ENCODE assay signal across 9 cellular contexts in genomic region chr3:106299300-106300098, GRCh38.
DNase-seq lines count a peak whose midpoint lies in the region; ATAC-seq and TF ChIP-seq lines count a peak whose summit lies in the region.
"Had no signal": no experiment of that assay in that cellular context is flagged by ENCODE, and none has a peak within 500 bp of the region (broad histone marks: within the 10 kb centered on the region; RNA-seq: fewer than 3 reads in every experiment).

No MANE protein-coding gene starts in this region.

- no peak overlapping the region for H3K27ac ChIP-seq in SJCRH30
- H3K27ac ChIP-seq in colonic mucosa: no peak overlapping the region

- H3K27ac Mint-ChIP-seq in stimulated activated naive B cell treated with anti-CD40 and anti-IgM and Interleukin-4, amounts not matched to agents 10 μg/mL and 1 μg/mL and 100 μg/mL, for 72 hours: no peak overlapping the region
- H3K27ac Mint-ChIP-seq: natural killer cell had no signal

- H3K4me1 Mint-ChIP-seq in stimulated activated naive B cell treated with anti-CD40 and anti-IgM and Interleukin-4, amounts not matched to agents 10 μg/mL and 1 μg/mL and 100 μg/mL, for 72 hours: peaks cover 18 to 31% of the 10 kb centered on the region in 2 donors

- H3K4me3 Mint-ChIP-seq in stimulated activated naive B cell treated with anti-CD40 and anti-IgM and Interleukin-4, amounts not matched to agents 10 μg/mL and 1 μg/mL and 100 μg/mL, for 72 hours: peak overlapping the region in 1 of 2 donors; percentile 35
- H3K4me3 Mint-ChIP-seq: natural killer cell had no signal

- H3K9ac ChIP-seq in colonic mucosa (ENCODE audit: low read depth in 2 of 2, low read length in 2 of 2): no peak overlapping the region

- no peak overlapping the region for H3K4me3 ChIP-seq in SJCRH30
- no peak overlapping the region for H3K4me3 ChIP-seq in colonic mucosa

- H3K9me3 ChIP-seq in SJCRH30 (replicated peaks) (no peaks in the 10 kb centered on the region), colonic mucosa (no peaks in the 10 kb centered on the region)

- intact Hi-C loops in Right ventricle myocardium superior (cut with DNase I): no loop called here
- intact Hi-C loops in cardiac septum (cut with DNase I): no loop called here
- intact Hi-C loops in colonic mucosa (cut with DNase I): no loop called here

- TF ChIP-seq CTCF in colonic mucosa (IDR thresholded peaks at IDR 0.05): no peak

- DNase-seq in Right ventricle myocardium superior (no peak), cardiac septum (ENCODE audit: low spot score) (no peak), SJCRH30 (peak; percentile 13 to 48), kidney glomerular epithelial cell (lab: John Stamatoyannopoulos, UW) (no peak), colonic mucosa (no peak), NCI-H1930 (lab: John Stamatoyannopoulos, UW) (no peak)
- no peak for DNase-seq in stimulated activated naive B cell treated with anti-CD40 and anti-IgM and Interleukin-4, amounts not matched to agents 10 μg/mL and 1 μg/mL and 100 μg/mL, for 72 hours
- DNase-seq: natural killer cell had no signal

- H3K4me1 ChIP-seq in SJCRH30 (peaks cover 9% of the 10 kb centered on the region), colonic mucosa (no peaks in the 10 kb centered on the region)

- H3K36me3 ChIP-seq in SJCRH30: no peaks in the 10 kb centered on the region
- no peaks in the 10 kb centered on the region for H3K36me3 ChIP-seq in colonic mucosa

- peaks cover 0 to 2% of the 10 kb centered on the region in 2 donors for H3K36me3 Mint-ChIP-seq in stimulated activated naive B cell treated with anti-CD40 and anti-IgM and Interleukin-4, amounts not matched to agents 10 μg/mL and 1 μg/mL and 100 μg/mL, for 72 hours
- H3K36me3 Mint-ChIP-seq: natural killer cell had no signal

- H3K9me3 Mint-ChIP-seq in stimulated activated naive B cell treated with anti-CD40 and anti-IgM and Interleukin-4, amounts not matched to agents 10 μg/mL and 1 μg/mL and 100 μg/mL, for 72 hours: peaks cover 0 to 3% of the 10 kb centered on the region in 2 donors
- H3K9me3 Mint-ChIP-seq: natural killer cell had no signal

- H3K27me3 Mint-ChIP-seq in stimulated activated naive B cell treated with anti-CD40 and anti-IgM and Interleukin-4, amounts not matched to agents 10 μg/mL and 1 μg/mL and 100 μg/mL, for 72 hours: no peaks in the 10 kb centered on the region

- H3K27me3 ChIP-seq in SJCRH30: no peaks in the 10 kb centered on the region
- no peaks in the 10 kb centered on the region for H3K27me3 ChIP-seq in colonic mucosa

- ATAC-seq in Right ventricle myocardium superior (ENCODE audit: poor library complexity): peak; percentile 53
- peak; percentile 69 for ATAC-seq in HG02798 (IDR thresholded peaks at IDR 0.05; ENCODE audit: poor library complexity, unreplicated experiment)
- peak; percentile 76 to 78 for ATAC-seq in stimulated activated naive B cell treated with anti-CD40 and anti-IgM and Interleukin-4, amounts not matched to agents 10 μg/mL and 1 μg/mL and 100 μg/mL, for 72 hours (replicated peaks)

Comparison
In these comparisons a context has a peak if more than half of its experiments do, and no peak if none do; other contexts are left out.
1. DNase-seq: peak in SJCRH30 (2 of 2); none in Right ventricle myocardium superior (single experiment), cardiac septum (single experiment), stimulated activated naive B cell treated with anti-CD40 and anti-IgM and Interleukin-4, amounts not matched to agents 10 μg/mL and 1 μg/mL and 100 μg/mL, for 72 hours (single experiment), kidney glomerular epithelial cell (single experiment), colonic mucosa (single experiment) and NCI-H1930 (0 of 2).
2. Peak in every context shown above with its lines, with median percentiles within 50 percentile points of each other: ATAC-seq.